ENCODE assay signal across 8 cellular contexts in the genomic region with DNA sequence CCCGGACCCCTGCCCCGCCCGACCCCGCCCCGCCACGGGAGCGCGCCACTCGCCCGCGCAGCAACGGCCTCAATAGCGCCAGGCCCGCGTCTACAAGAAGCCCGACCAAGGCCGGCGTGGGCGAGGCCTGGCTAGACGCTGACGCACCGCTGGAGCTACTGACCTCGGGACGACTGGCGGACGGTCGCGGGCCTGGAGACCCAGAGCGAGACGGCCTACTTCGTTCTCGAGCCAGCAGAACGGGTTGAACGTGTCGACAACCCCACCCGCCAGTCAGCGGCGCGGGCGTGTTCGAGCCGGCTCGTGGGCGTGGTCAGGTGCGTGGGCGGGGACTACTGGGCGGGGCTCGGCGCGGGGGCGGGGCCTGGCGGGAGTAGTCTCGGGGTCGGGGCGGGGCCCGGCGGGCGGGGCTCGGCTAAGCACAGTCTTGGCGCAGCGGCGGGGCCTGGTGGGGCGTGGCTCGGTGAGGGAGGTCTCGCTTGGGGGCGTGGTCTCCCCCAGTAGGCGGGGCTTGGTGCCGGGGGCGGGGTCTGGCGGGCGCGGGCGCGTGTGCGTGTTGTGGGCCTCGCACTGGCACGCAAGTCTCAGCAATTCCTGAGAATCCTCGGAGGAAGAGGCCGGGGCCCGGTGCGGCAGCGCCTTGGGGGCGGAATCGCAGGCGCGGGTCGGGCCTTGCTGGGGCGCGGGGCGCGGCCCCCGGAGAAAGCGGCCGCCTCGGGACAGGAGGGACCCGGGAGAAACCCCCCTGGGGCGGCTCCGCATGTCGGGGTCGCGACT. TPM values are rescaled to one million over a fixed set of nuclear protein-coding genes. Genes with fewer than 3 reads are reported as not detected.
DNase-seq lines count a peak whose midpoint lies in the region; ATAC-seq, FAIRE-seq and TF ChIP-seq lines count a peak whose summit lies in the region.

TSS of gene RNH1 (minus strand) at position 293 of the 777 bp plus-strand sequence. CDS start 5,080 bp downstream, outside the sequence.

- peaks cover 6% of the 10 kb centered on the region for H3K36me3 Mint-ChIP-seq in progenitor cell of endocrine pancreas (ENCODE audit: insufficient read depth)

- H3K4me3 ChIP-seq in heart right ventricle (peak within 1 kb of the TSS; percentile 71 to 98 (median 85)), upper lobe of right lung (peak within 1 kb of the TSS; percentile 88)

- 1% methylated on average over 86 to 101 of the region's 101 CpGs for WGBS in heart right ventricle, 2 donors

- DNase-seq in GM12892 (ENCODE audit: insufficient read length) (peak; percentile 96), NCI-H146 (lab: John Stamatoyannopoulos, UW) (peak; percentile 90), amniotic epithelial cell (ENCODE audit: low read depth) (peak; percentile 88), heart right ventricle (peak; percentile 98 to 100), progenitor cell of endocrine pancreas (ENCODE audit: low spot score, unreplicated experiment) (peak; percentile 98), upper lobe of right lung (peak; percentile 100)

- intact Hi-C loops in T-helper 1 cell treated with Interleukin-12 subunit alpha and Interleukin-12 subunit beta and Interleukin-4 antibody, amounts not matched to agents 30 ng/mL and 1 ng/mL, for 36 hours (cut with micrococcal nuclease), result loop anchor here (1.0 to 2.0 kb wide), 17 partner anchors 11 to 1894 kb away; partner anchors contain the start of genes BET1L, DEAF1, HRAS and LMNTD2
- intact Hi-C loops in heart right ventricle (cut with DNase I), result loop anchor here in 7 of 10 donors (1.0 to 10.0 kb wide), 10 partner anchors 28 to 302 kb away; partner anchors contain the start of genes PTDSS2 (in 4 of the 7), BET1L (in 1 of the 7), HRAS (in 1 of the 7) and PSMD13 (in 1 of the 7)
- intact Hi-C loops in upper lobe of right lung (cut with DNase I), result no loop called here

- H3K27me3 ChIP-seq in heart right ventricle (no peaks in the 10 kb centered on the region), upper lobe of right lung (no peaks in the 10 kb centered on the region)

- peak; percentile 45 for ATAC-seq in HG02852 (IDR thresholded peaks at IDR 0.05; ENCODE audit: unreplicated experiment)
- ATAC-seq in heart right ventricle, result peak; percentile 85 to 91 (median 89)
- peak; percentile 91 for ATAC-seq in upper lobe of right lung

- H3K9me3 Mint-ChIP-seq in progenitor cell of endocrine pancreas (ENCODE audit: low read depth), result no peaks in the 10 kb centered on the region

- peak within 1 kb of the TSS; percentile 96 for H3K4me3 Mint-ChIP-seq in progenitor cell of endocrine pancreas (ENCODE audit: low read depth)

- peaks cover 4% of the 10 kb centered on the region for H3K4me1 Mint-ChIP-seq in progenitor cell of endocrine pancreas (ENCODE audit: low read depth)

- H3K9me3 ChIP-seq in heart right ventricle (no peaks in the 10 kb centered on the region), upper lobe of right lung (no peaks in the 10 kb centered on the region)

- H3K4me1 ChIP-seq in heart right ventricle (peaks cover 24 to 51% (median 48%) of the 10 kb centered on the region in 9 donors), upper lobe of right lung (peaks cover 43% of the 10 kb centered on the region)

- peak; percentile 57; the same call in 1 of the 2 replicates for TF ChIP-seq POLR2A in GM12892 (IDR thresholded peaks at IDR 0.05; ENCODE audit: low read depth, low read length)

- H3K36me3 ChIP-seq in heart right ventricle (peaks cover 0 to 40% (median 0%) of the 10 kb centered on the region in 9 donors), upper lobe of right lung (peaks cover 19% of the 10 kb centered on the region)

- FAIRE-seq in GM12892 (lab: Jason Lieb, UNC), result no peak

- no peaks in the 10 kb centered on the region for H3K27me3 Mint-ChIP-seq in progenitor cell of endocrine pancreas

- no peak for TF ChIP-seq CTCF in heart right ventricle (IDR thresholded peaks at IDR 0.05)
- no peak for TF ChIP-seq CTCF in progenitor cell of endocrine pancreas (IDR thresholded peaks at IDR 0.05; ENCODE audit: unreplicated experiment)
- TF ChIP-seq CTCF in upper lobe of right lung (IDR thresholded peaks at IDR 0.05), result no peak

- H3K27ac ChIP-seq in heart right ventricle, result peak within 1 kb of the TSS; percentile 95 to 100 (median 99)
- peak within 1 kb of the TSS; percentile 100 for H3K27ac ChIP-seq in upper lobe of right lung

- peak within 1 kb of the TSS; percentile 99 for H3K27ac Mint-ChIP-seq in progenitor cell of endocrine pancreas

RNA-seq across cellular contexts. Expression of gene RNH1, which starts in this region (rescaled TPM):
- 40.2 TPM for polyA plus RNA-seq in GM12892 (2012; ENCODE audit: missing spikeins)
- total RNA-seq in T-helper 1 cell treated with Interleukin-12 subunit alpha and Interleukin-12 subunit beta and Interleukin-4 antibody, amounts not matched to agents 30 ng/mL and 1 ng/mL, for 36 hours, result 89.8 and 97.3 TPM in 2 replicates
- 100 to 1,000 TPM; 118 to 221 (median 153) TPM for total RNA-seq in heart right ventricle
- polyA plus RNA-seq in heart right ventricle, result 100 to 1,000 TPM in 1 of 2 donors, 10 to 100 TPM in 1; 37.4 to 189 TPM
- 49.4 and 52.6 TPM in 2 replicates for total RNA-seq in progenitor cell of endocrine pancreas
- 245 TPM for total RNA-seq in upper lobe of right lung

Comparison
In these comparisons a context has a peak if more than half of its experiments do, and no peak if none do; other contexts are left out.
1. Peak in every context shown above with its lines: DNase-seq, ATAC-seq, H3K4me3 ChIP-seq and H3K27ac ChIP-seq.